ENCODE assay signal across 24 cellular contexts in the genomic region with DNA sequence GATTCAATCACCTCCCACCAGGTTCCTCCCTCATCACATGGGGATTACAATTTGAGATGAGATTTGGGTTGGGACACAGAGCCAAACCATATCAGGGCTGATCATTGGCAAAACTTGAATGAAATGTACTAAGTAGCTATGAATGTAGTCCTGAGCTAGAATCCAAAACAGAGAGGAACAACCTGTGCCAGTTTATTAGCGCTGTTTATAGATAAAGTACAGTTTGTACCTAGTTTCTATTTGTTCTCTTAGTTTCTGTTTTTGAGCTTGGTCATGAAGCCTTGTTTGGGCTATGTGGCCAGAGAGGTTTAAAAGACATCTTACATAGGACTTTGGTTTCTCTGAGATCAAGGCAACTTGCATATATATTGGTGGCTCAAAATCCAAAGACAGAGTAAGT.
"Had no signal": no experiment of that assay in that cellular context is flagged by ENCODE, and none has a peak within 500 bp of the region (broad histone marks: within the 10 kb centered on the region; RNA-seq: fewer than 3 reads in every experiment).

No MANE protein-coding gene starts in this region.

- H3K9me3 Mint-ChIP-seq: activated B cell treated with CpG ODN at 0.5 μM for 24 hours; activated CD4-positive, alpha-beta T cell treated with anti-CD3 and anti-CD28 coated beads, Interleukin-2, amount 10 ng/mL, durations not matched to agents 24 days and 14 days; activated naive CD4-positive, alpha-beta T cell treated with anti-CD3 and anti-CD28 coated beads, Interleukin-2, amount 50 U/mL, for 24 hours; activated T-cell treated with anti-CD3 and anti-CD28 coated beads, Interleukin-2, amount 50 U/mL, for 24 hours; activated T-helper 1 cell treated with anti-CD3 and anti-CD28 coated beads, Interleukin-12 subunit alpha, Interleukin-12 subunit beta, Interleukin-2, Interleukin-4 antibody, amounts not matched to agents 30 ng/mL and 10 ng/mL and 1 ng/mL, durations not matched to agents 14 hours and 24 hours and 36 hours had no signal

- H3K27me3 ChIP-seq: breast epithelium, Peyer's patch had no signal

- H3K4me3 Mint-ChIP-seq: activated B cell treated with CpG ODN at 0.5 μM for 24 hours; activated CD4-positive, alpha-beta T cell treated with anti-CD3 and anti-CD28 coated beads, Interleukin-2, amount 10 ng/mL, durations not matched to agents 24 days and 14 days; activated CD8-positive, alpha-beta memory T cell treated with anti-CD3 and anti-CD28 coated beads, Interleukin-2, amount 10 ng/mL, durations not matched to agents 7 days and 5 days; activated naive CD4-positive, alpha-beta T cell treated with anti-CD3 and anti-CD28 coated beads, Interleukin-2, amount 50 U/mL, for 24 hours; activated T-cell treated with anti-CD3 and anti-CD28 coated beads, Interleukin-2, amount 50 U/mL, for 24 hours; activated T-helper 1 cell treated with anti-CD3 and anti-CD28 coated beads, Interleukin-12 subunit alpha, Interleukin-12 subunit beta, Interleukin-2, Interleukin-4 antibody, amounts not matched to agents 30 ng/mL and 10 ng/mL and 1 ng/mL, durations not matched to agents 14 hours and 24 hours and 36 hours; T-helper 17 cell had no signal

- H3K4me1 ChIP-seq: breast epithelium, Peyer's patch had no signal

- H3K27ac ChIP-seq: breast epithelium, Peyer's patch had no signal

- H3K36me3 ChIP-seq: breast epithelium, Peyer's patch had no signal

- DNase-seq: activated B cell treated with CpG ODN at 0.5 μM for 24 hours; activated CD4-positive, alpha-beta T cell treated with anti-CD3 and anti-CD28 coated beads for 1 hour; activated CD4-positive, alpha-beta T cell treated with anti-CD3 and anti-CD28 coated beads, Interleukin-2, amount 10 ng/mL, durations not matched to agents 24 days and 14 days; activated CD4-positive, alpha-beta T cell treated with anti-CD3 and anti-CD28 coated beads, Interleukin-2, amount 50 U/mL, for 48 hours; activated CD8-positive, alpha-beta memory T cell treated with anti-CD3 and anti-CD28 coated beads, Interleukin-2, amount 10 ng/mL, durations not matched to agents 7 days and 5 days; activated effector memory CD4-positive, alpha-beta T cell treated with Interleukin-2 at 50 U/mL for 16 hours; activated naive CD4-positive, alpha-beta T cell; activated T-cell treated with anti-CD3 and anti-CD28 coated beads, Interleukin-2, amount 50 U/mL, for 24 hours; aorta; Karpas-422; NCI-H1105 treated with DMSO at 0.1 percent for 48 hours; NCI-H1436 treated with DMSO at 0.1 percent for 48 hours; NCI-H187; NCI-H2081; NCI-H510A treated with DMSO at 0.1 percent for 48 hours; NCI-H69; Peyer's patch; SIG-M5; T-helper 17 cell; T-helper 9 cell had no signal

- H3K9me3 ChIP-seq: breast epithelium, Peyer's patch had no signal

- FAIRE-seq: K562 had no signal

- H3K27me3 Mint-ChIP-seq: activated B cell treated with CpG ODN at 0.5 μM for 24 hours had no signal

- H3K4me1 Mint-ChIP-seq: activated B cell treated with CpG ODN at 0.5 μM for 24 hours; activated CD4-positive, alpha-beta T cell treated with anti-CD3 and anti-CD28 coated beads, Interleukin-2, amount 10 ng/mL, durations not matched to agents 24 days and 14 days; activated CD8-positive, alpha-beta memory T cell treated with anti-CD3 and anti-CD28 coated beads, Interleukin-2, amount 10 ng/mL, durations not matched to agents 7 days and 5 days; activated naive CD4-positive, alpha-beta T cell treated with anti-CD3 and anti-CD28 coated beads, Interleukin-2, amount 50 U/mL, for 24 hours; T-helper 17 cell had no signal

- H3K36me3 Mint-ChIP-seq: activated CD8-positive, alpha-beta memory T cell treated with anti-CD3 and anti-CD28 coated beads, Interleukin-2, amount 10 ng/mL, durations not matched to agents 7 days and 5 days; activated naive CD4-positive, alpha-beta T cell treated with anti-CD3 and anti-CD28 coated beads, Interleukin-2, amount 50 U/mL, for 24 hours had no signal

- ATAC-seq: activated CD8-positive, alpha-beta memory T cell treated with anti-CD3 and anti-CD28 coated beads, Interleukin-2, amount 10 ng/mL, durations not matched to agents 7 days and 5 days; K562; T-helper 17 cell had no signal

- H3K4me3 ChIP-seq: breast epithelium, K562, Peyer's patch had no signal

- H3K27ac Mint-ChIP-seq: activated B cell treated with CpG ODN at 0.5 μM for 24 hours; activated CD4-positive, alpha-beta T cell treated with anti-CD3 and anti-CD28 coated beads, Interleukin-2, amount 10 ng/mL, durations not matched to agents 24 days and 14 days; activated CD8-positive, alpha-beta memory T cell treated with anti-CD3 and anti-CD28 coated beads, Interleukin-2, amount 10 ng/mL, durations not matched to agents 7 days and 5 days; activated naive CD4-positive, alpha-beta T cell treated with anti-CD3 and anti-CD28 coated beads, Interleukin-2, amount 50 U/mL, for 24 hours; activated T-cell treated with anti-CD3 and anti-CD28 coated beads, Interleukin-2, amount 50 U/mL, for 24 hours; activated T-helper 1 cell treated with anti-CD3 and anti-CD28 coated beads, Interleukin-12 subunit alpha, Interleukin-12 subunit beta, Interleukin-2, Interleukin-4 antibody, amounts not matched to agents 30 ng/mL and 10 ng/mL and 1 ng/mL, durations not matched to agents 14 hours and 24 hours and 36 hours; T-helper 17 cell had no signal
